Comparison of ENCODE assay signal across 8 cellular contexts in the genomic region with DNA sequence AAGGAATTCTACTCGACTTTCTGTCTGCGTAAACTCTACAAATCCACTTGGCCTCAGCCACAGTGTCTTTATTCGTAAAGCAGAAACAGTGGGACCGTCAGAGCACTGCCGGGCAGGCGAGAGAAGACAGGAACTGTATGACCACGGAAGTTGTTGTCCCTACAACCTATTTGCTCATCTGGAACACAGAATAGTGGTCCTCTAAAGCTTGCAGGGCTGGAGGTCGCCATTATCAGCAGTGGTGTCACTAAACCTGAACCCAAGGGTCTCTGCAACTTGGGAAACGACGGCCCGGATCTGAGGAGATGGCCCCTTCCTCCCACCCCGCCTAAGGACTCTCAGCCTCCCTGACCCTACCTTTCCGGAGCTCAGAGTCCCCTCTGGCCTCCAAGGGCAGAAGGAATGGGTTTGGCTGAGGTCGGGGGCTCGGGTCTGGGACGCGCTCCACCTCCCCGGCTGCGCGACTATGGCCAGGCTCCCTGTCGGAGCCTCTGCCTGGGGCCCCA. TPM values are rescaled to one million over a fixed set of nuclear protein-coding genes. Genes with fewer than 3 reads are reported as not detected.
DNase-seq lines count a peak whose midpoint lies in the region; ATAC-seq and TF ChIP-seq lines count a peak whose summit lies in the region.

No MANE protein-coding gene starts in this region.

- H2AFZ ChIP-seq in ACC112 (ENCODE audit: low read length, unreplicated experiment) (peak overlapping the region; percentile 64), PC-9 (peak overlapping the region; percentile 90)

- H3K27me3 ChIP-seq in ACC112 (ENCODE audit: insufficient read depth, low read length) (no peaks in the 10 kb centered on the region), PC-9 (ENCODE audit: insufficient read depth, low read depth) (no peaks in the 10 kb centered on the region)

- intact Hi-C loops in PC-9 (cut with micrococcal nuclease; ENCODE audit: unreplicated experiment) (loop anchor here (2.0 to 5.0 kb wide), 3 partner anchors 55 to 245 kb away; partner anchors contain the start of gene TMEM120A), mucosa of descending colon (cut with DNase I, micrococcal nuclease) (no loop called here)

- H4K20me1 ChIP-seq in PC-9 (ENCODE audit: insufficient read depth) = peaks cover 5% of the 10 kb centered on the region; the same call in 1 of the 2 replicates

- DNase-seq in PC-9 (no peak), mucosa of descending colon (peak in 1 of 3 donors; percentile 31), NCI-H1694 (lab: John Stamatoyannopoulos, UW) (no peak), NCI-H1436 treated with DMSO at 0.1 percent for 48 hours (lab: John Stamatoyannopoulos, UW) (no peak)
- peak; percentile 14 for DNase-seq in effector CD4-positive, alpha-beta T cell

- H3K4me3 ChIP-seq in ACC112 (ENCODE audit: low read depth, low read length) (peak overlapping the region; percentile 98), PC-9 (peak overlapping the region; percentile 89), mucosa of descending colon (peak overlapping the region; percentile 76)

- H3K9me2 ChIP-seq in PC-9 (ENCODE audit: insufficient read depth) = no peaks in the 10 kb centered on the region

- BruUV-seq in PC-9 (replicated peaks; lab: Mats Ljungman, UMichigan) = TSS peak; percentile 80

- peak overlapping the region; percentile 84 for H3K27ac ChIP-seq in ACC112 (ENCODE audit: low read depth, low read length)
- peak overlapping the region; percentile 83 for H3K27ac ChIP-seq in PC-9

- CTCF ChIA-PET in PC-9 (lab: Charles Lee) = interaction anchor here (0.5 kb wide), 1 partner anchor 27 kb away, joined by 6 read pairs; no protein-coding TSS in a partner anchor

- H3K9me3 ChIP-seq in PC-9 (ENCODE audit: insufficient read depth, low read depth) = no peaks in the 10 kb centered on the region
- no peaks in the 10 kb centered on the region for H3K9me3 ChIP-seq in mucosa of descending colon

- H3K4me1 ChIP-seq in ACC112 (ENCODE audit: control insufficient read depth, insufficient read depth, low read length, unreplicated experiment) (peaks cover 7% of the 10 kb centered on the region), PC-9 (replicated peaks; ENCODE audit: insufficient read depth) (peaks cover 9% of the 10 kb centered on the region), mucosa of descending colon (ENCODE audit: low read depth) (peaks cover 24% of the 10 kb centered on the region)

- TF ChIP-seq CTCF in PC-9 (conservative IDR thresholded peaks at IDR 0.05) (no peak), mucosa of descending colon (IDR thresholded peaks at IDR 0.05) (no peak)

- no peaks in the 10 kb centered on the region; the same call in 1 of the 2 replicates for H3K36me3 ChIP-seq in ACC112 (ENCODE audit: insufficient read depth, low read length)
- no peaks in the 10 kb centered on the region; the same call in 1 of the 2 replicates for H3K36me3 ChIP-seq in PC-9 (ENCODE audit: low read depth)
- no peaks in the 10 kb centered on the region for H3K36me3 ChIP-seq in mucosa of descending colon (ENCODE audit: low read depth)

- POLR2A ChIA-PET in PC-9 (lab: Charles Lee; ENCODE audit: unreplicated experiment) = interaction anchor here (0.6 to 1.0 kb wide), 7 partner anchors 43 to 1864 kb away, joined by 3 to 8 read pairs (median 4); partner anchors contain the start of gene RHBDD2

- peaks cover 71% of the 10 kb centered on the region for H3K79me2 ChIP-seq in ACC112 (ENCODE audit: control insufficient read depth, insufficient read depth, low read length, unreplicated experiment)
- peaks cover 83% of the 10 kb centered on the region for H3K79me2 ChIP-seq in PC-9 (ENCODE audit: low read depth)

- H3K4me2 ChIP-seq in PC-9 = peak overlapping the region; percentile 82

- ATAC-seq in GM19372 (IDR thresholded peaks at IDR 0.05; ENCODE audit: low read depth, unreplicated experiment) = peak; percentile 3
- ATAC-seq in mucosa of descending colon = peak; percentile 34
- no peak for ATAC-seq in HG03025 (IDR thresholded peaks at IDR 0.05; ENCODE audit: low FRiP score, unreplicated experiment)

- H3F3A ChIP-seq in PC-9 (ENCODE audit: insufficient read depth, low read depth) = peaks cover 25% of the 10 kb centered on the region

RNA-seq across cellular contexts. Expression of gene STYXL1, which starts 0.4 kb away (rescaled TPM):
- total RNA-seq in PC-9 (2021) (77.7 and 98.2 TPM in 2 replicates), mucosa of descending colon (10 to 100 TPM; 31.1 to 36.0 (median 33.7) TPM)

RNA-seq across cellular contexts. Expression of gene MDH2, which starts 0.5 kb away (rescaled TPM):
- total RNA-seq in PC-9 (2021) (319 and 328 TPM in 2 replicates), mucosa of descending colon (100 to 1,000 TPM; 170 to 280 (median 246) TPM)

RNA-seq across cellular contexts. Expression of gene TMEM120A, which starts 53.0 kb away (rescaled TPM):
- total RNA-seq in PC-9 (2021) (26.9 and 27.0 TPM in 2 replicates), mucosa of descending colon (100 to 1,000 TPM in 1 of 3 donors, 10 to 100 TPM in 2; 75.6 to 138 (median 88.4) TPM)
